1 cellular context compared by ENCODE assay signal in the genomic region with DNA sequence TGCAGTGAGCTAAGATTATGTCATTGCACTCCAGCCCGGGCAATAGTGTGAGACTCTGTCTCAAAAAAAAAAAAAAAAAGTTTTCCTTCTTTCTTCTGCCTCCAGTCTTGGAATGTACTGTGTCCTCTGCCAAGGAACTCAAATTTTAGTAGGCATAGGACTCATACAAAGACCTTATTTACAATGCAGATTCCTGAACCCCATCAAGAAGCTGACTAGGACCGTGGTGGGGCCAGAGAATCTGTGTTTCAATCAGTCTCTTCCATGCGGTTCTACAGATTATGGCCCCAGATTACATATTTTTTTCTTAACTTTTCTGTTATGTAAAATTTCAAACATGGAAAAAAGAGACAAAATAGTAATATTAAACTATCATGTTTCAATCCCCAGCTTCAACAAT.
TF ChIP-seq lines count a peak whose summit lies in the region.

No MANE protein-coding gene starts in this region.

TF ChIP-seq in H1, 55 proteins besides CTCF, POLR2A, EP300 and RAD21:
- TF ChIP-seq SP2 (IDR thresholded peaks at IDR 0.05; ENCODE audit: low read length) (no peak), BCL11A (IDR thresholded peaks at IDR 0.05; ENCODE audit: low read depth in 2 of 2, low read length in 2 of 2) (no peak), CTBP2 (IDR thresholded peaks at IDR 0.05; ENCODE audit: borderline replicate concordance, insufficient read depth, insufficient read length, low read length) (no peak), ZNF274 (IDR thresholded peaks at IDR 0.05; ENCODE audit: borderline replicate concordance, extremely low read depth, low read length) (no peak), TAF1 (IDR thresholded peaks at IDR 0.05; ENCODE audit: low read depth, low read length) (no peak), KDM5A (IDR thresholded peaks at IDR 0.05; ENCODE audit: low read length) (no peak), HDAC6 (IDR thresholded peaks at IDR 0.05; ENCODE audit: low read depth, low read length) (no peak), RNF2 (IDR thresholded peaks at IDR 0.05; ENCODE audit: borderline replicate concordance, low read depth, low read length, missing control alignments, poor library complexity, severe bottlenecking) (no peak), SRF (IDR thresholded peaks at IDR 0.05; ENCODE audit: low read depth, low read length) (no peak), SIN3A (conservative IDR thresholded peaks at IDR 0.05 in 1 of 2, IDR thresholded peaks at IDR 0.05 in 1 of 2; ENCODE audit: low read depth in 1 of 2, low read length in 2 of 2) (no peak), SP1 (IDR thresholded peaks at IDR 0.05; ENCODE audit: low read depth, low read length) (no peak), CHD2 (IDR thresholded peaks at IDR 0.05; ENCODE audit: low read length) (no peak), RFX5 (IDR thresholded peaks at IDR 0.05; ENCODE audit: borderline replicate concordance, low read depth, low read length) (no peak), NANOG (IDR thresholded peaks at IDR 0.05; ENCODE audit: insufficient read depth, low read depth, low read length, poor library complexity, severe bottlenecking) (no peak), JUND (IDR thresholded peaks at IDR 0.05; ENCODE audit: low read length) (no peak)
- TF ChIP-seq, protein P1, sequence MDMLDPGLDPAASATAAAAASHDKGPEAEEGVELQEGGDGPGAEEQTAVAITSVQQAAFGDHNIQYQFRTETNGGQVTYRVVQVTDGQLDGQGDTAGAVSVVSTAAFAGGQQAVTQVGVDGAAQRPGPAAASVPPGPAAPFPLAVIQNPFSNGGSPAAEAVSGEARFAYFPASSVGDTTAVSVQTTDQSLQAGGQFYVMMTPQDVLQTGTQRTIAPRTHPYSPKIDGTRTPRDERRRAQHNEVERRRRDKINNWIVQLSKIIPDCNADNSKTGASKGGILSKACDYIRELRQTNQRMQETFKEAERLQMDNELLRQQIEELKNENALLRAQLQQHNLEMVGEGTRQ (IDR thresholded peaks at IDR 0.05; ENCODE audit: low read length), result no peak
